Comparison of ENCODE assay signal across 20 cellular contexts in the genomic region with DNA sequence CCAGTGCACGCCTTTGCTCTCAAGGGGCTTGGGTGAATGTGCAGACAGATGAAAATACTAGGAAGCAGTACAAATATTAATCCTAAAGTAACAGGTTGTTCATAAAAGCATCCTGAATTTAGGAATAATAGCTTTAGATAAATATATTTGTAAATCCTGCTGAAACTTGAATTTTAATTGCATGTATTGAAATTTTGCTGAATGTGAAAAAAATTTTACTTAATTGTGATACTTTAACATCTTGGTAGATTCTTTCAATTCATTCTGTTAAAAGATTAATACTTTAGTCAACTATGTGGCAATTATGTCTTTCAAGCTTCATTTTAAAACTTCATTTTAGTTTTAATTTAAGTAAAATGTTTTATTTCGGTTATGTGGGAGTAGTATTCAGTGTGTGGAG. TPM values are rescaled to one million over a fixed set of nuclear protein-coding genes. Genes with fewer than 3 reads are reported as not detected.
A peak's percentile ranks its signal among the peaks of the same experiment; 100 is the strongest.
DNase-seq lines count a peak whose midpoint lies in the region; ATAC-seq, FAIRE-seq and TF ChIP-seq lines count a peak whose summit lies in the region.
"Had no signal": no experiment of that assay in that cellular context is flagged by ENCODE, and none has a peak within 500 bp of the region (broad histone marks: within the 10 kb centered on the region; RNA-seq: fewer than 3 reads in every experiment).

No MANE protein-coding gene starts in this region.

- H3K9ac ChIP-seq in HepG2 (ENCODE audit: insufficient read depth, low read depth, low read length), result no peak overlapping the region
- H3K9ac ChIP-seq in Karpas-422 (ENCODE audit: low read length), result no peak overlapping the region
- no peak overlapping the region for H3K9ac ChIP-seq in K562 (ENCODE audit: insufficient read depth in 1 of 2, low read depth in 2 of 2, low read length in 2 of 2)
- H3K9ac ChIP-seq: GM23248 had no signal

- POLR2A ChIA-PET in HepG2 (lab: Yijun Ruan, JAX) (no interaction called here), K562 (lab: Yijun Ruan, JAX) (no interaction called here), HEK293T (lab: Yijun Ruan, JAX) (no interaction called here)

- CTCF ChIA-PET in HepG2 (lab: Yijun Ruan, JAX; ENCODE audit: low intra/inter-chr PET ratio, low total read pairs) (no interaction called here), K562 (lab: Yijun Ruan, JAX; ENCODE audit: low intra/inter-chr PET ratio) (no interaction called here), HEK293T (lab: Yijun Ruan, JAX) (no interaction called here)

- H3K4me1 ChIP-seq in HepG2 (ENCODE audit: insufficient read depth, low read length) (peaks cover 13% of the 10 kb centered on the region), right lobe of liver (peaks cover 0 to 6% (median 2%) of the 10 kb centered on the region in 4 donors), Karpas-422 (ENCODE audit: low read length) (peaks cover 67% of the 10 kb centered on the region), K562 (replicated peaks in 1 of 2; ENCODE audit: control insufficient read depth in 2 of 2, insufficient read depth in 2 of 2, low read length in 2 of 2) (peaks cover 6 to 30% of the 10 kb centered on the region in 2 experiments)

- no peaks in the 10 kb centered on the region for H3K9me1 ChIP-seq in K562 (ENCODE audit: control insufficient read depth, insufficient read depth, low read length)

- BruUV-seq in HepG2 (replicated peaks; lab: Mats Ljungman, UMichigan), result no TSS peak
- no TSS peak for BruUV-seq in K562 (replicated peaks; lab: Mats Ljungman, UMichigan)

- TF ChIP-seq POLR2A in HepG2 (IDR thresholded peaks at IDR 0.05; ENCODE audit: insufficient read depth in 1 of 2, low read depth in 2 of 2, low read length in 2 of 2) (no peak), right lobe of liver (IDR thresholded peaks at IDR 0.05) (no peak), K562 (conservative IDR thresholded peaks at IDR 0.05) (no peak)

- no peaks in the 10 kb centered on the region for H3K9me2 ChIP-seq in Karpas-422 (replicated peaks; ENCODE audit: insufficient read depth, low read length)

- H3K27ac ChIP-seq in HepG2 (ENCODE audit: extremely low read length, insufficient read depth, low read length) (no peak overlapping the region), right lobe of liver (no peak overlapping the region), Karpas-422 (ENCODE audit: low read length) (peak overlapping the region; percentile 82), K562 (ENCODE audit: extremely low read depth, low read depth, low read length) (no peak overlapping the region), dorsolateral prefrontal cortex (no peak overlapping the region)
- H3K27ac ChIP-seq: 22Rv1, GM23248 had no signal

- intact Hi-C loops in HepG2 (cut with micrococcal nuclease; ENCODE audit: unreplicated experiment), result no loop called here
- intact Hi-C loops in right lobe of liver (cut with DNase I), result no loop called here
- intact Hi-C loops in K562 (cut with micrococcal nuclease), result loop anchor here (5.0 kb wide), 1 partner anchor 264 kb away; a partner anchor contains a TSS
- intact Hi-C loops in dorsolateral prefrontal cortex (cut with DNase I), result loop anchor here in 1 of 2 donors (10.0 kb wide), 1 partner anchor 252 kb away; a partner anchor contains a TSS

- 98% methylated on average over 2 of the region's 2 CpGs for WGBS in HepG2 (ENCODE audit: low lambda C conversion rate)
- WGBS in right lobe of liver (ENCODE audit: insufficient coverage, low coverage, low lambda C conversion rate, missing lambda C conversion rate), result 100% methylated on average over 2 of the region's 2 CpGs
- no CpG with 5 or more reads among the region's 2 CpGs for WGBS in K562 (ENCODE audit: insufficient coverage, low coverage, missing lambda C conversion rate)

- no peak for TF ChIP-seq RAD21 in HepG2 (CRISPR knock-in tag; IDR thresholded peaks at IDR 0.05)
- no peak for TF ChIP-seq RAD21 in K562 (CRISPR knock-in tag; conservative IDR thresholded peaks at IDR 0.05 in 1 of 2, IDR thresholded peaks at IDR 0.05 in 1 of 2)

- H4K20me1 ChIP-seq in HepG2 (ENCODE audit: insufficient read depth, low read length), result no peaks in the 10 kb centered on the region
- no peaks in the 10 kb centered on the region for H4K20me1 ChIP-seq in Karpas-422 (ENCODE audit: insufficient read depth, low read depth, low read length)
- no peaks in the 10 kb centered on the region for H4K20me1 ChIP-seq in K562 (replicated peaks; ENCODE audit: control insufficient read depth, insufficient read depth, low read length)

- H2AFZ ChIP-seq in HepG2 (ENCODE audit: low read length), result no peak overlapping the region
- no peak overlapping the region for H2AFZ ChIP-seq in Karpas-422 (ENCODE audit: low read length)
- H2AFZ ChIP-seq in K562 (ENCODE audit: low read depth, low read length), result no peak overlapping the region
- H2AFZ ChIP-seq: GM23248 had no signal

- H3K4me3 ChIP-seq in HepG2 (replicated peaks in 1 of 3; ENCODE audit: insufficient read depth in 1 of 3, low read depth in 2 of 3, low read length in 3 of 3) (no peak overlapping the region), right lobe of liver (no peak overlapping the region), Karpas-422 (ENCODE audit: low read length) (no peak overlapping the region), K562 (no peak overlapping the region), dorsolateral prefrontal cortex (no peak overlapping the region)
- H3K4me3 ChIP-seq: GM23248 had no signal

- no peak for TF ChIP-seq CTCF in HepG2 (CRISPR knock-in tag; IDR thresholded peaks at IDR 0.05)
- TF ChIP-seq CTCF in right lobe of liver (IDR thresholded peaks at IDR 0.05), result no peak
- no peak for TF ChIP-seq CTCF in K562 (IDR thresholded peaks at IDR 0.05 in 2 of 3, conservative IDR thresholded peaks at IDR 0.05 in 1 of 3; ENCODE audit: insufficient read depth in 2 of 3, low read depth in 1 of 3, low read length in 3 of 3)
- no peak for TF ChIP-seq CTCF in dorsolateral prefrontal cortex (IDR thresholded peaks at IDR 0.05 in 54 of 56, conservative IDR thresholded peaks at IDR 0.05 in 2 of 56; ENCODE audit: low read depth in 1 of 56, partially characterized antibody in 56 of 56)

- ATAC-seq in HepG2, result no peak
- no peak for ATAC-seq in right lobe of liver
- ATAC-seq in K562, result no peak
- no peak for ATAC-seq in GM21529 (IDR thresholded peaks at IDR 0.05; ENCODE audit: unreplicated experiment)

- in situ Hi-C loops in HepG2 (cut with HindIII; ENCODE audit: extremely low pct_ligation_motif_present, low pct_unique_long_range_greater_than_20kb) (no loop called here), K562 (cut with MboI) (no loop called here)

- FAIRE-seq in HepG2 (lab: Jason Lieb, UNC), result no peak
- FAIRE-seq in K562 (lab: Jason Lieb, UNC), result no peak
- FAIRE-seq: GM12892, H1 had no signal

- H3K79me2 ChIP-seq in HepG2 (ENCODE audit: insufficient read depth, low read length) (peaks cover 3% of the 10 kb centered on the region), Karpas-422 (ENCODE audit: low read length) (peaks cover 98% of the 10 kb centered on the region), K562 (ENCODE audit: control insufficient read depth, insufficient read depth, low read length) (peaks cover 53% of the 10 kb centered on the region)

- H3K36me3 ChIP-seq in HepG2 (replicated peaks in 1 of 2; ENCODE audit: control insufficient read depth in 1 of 2, insufficient read depth in 2 of 2, low read length in 2 of 2) (peaks cover 0 to 21% of the 10 kb centered on the region in 2 experiments; a peak in 3 of 5 replicates), right lobe of liver (peaks cover 0 to 8% (median 0%) of the 10 kb centered on the region in 4 donors), Karpas-422 (ENCODE audit: insufficient read depth, low read length) (peaks cover 89% of the 10 kb centered on the region), K562 (ENCODE audit: control insufficient read depth, insufficient read depth, low read length) (peaks cover 68% of the 10 kb centered on the region; the same call in 2 of the 3 replicates)

- no peak overlapping the region for H3K4me2 ChIP-seq in HepG2 (ENCODE audit: low read depth, low read length)
- peak overlapping the region; percentile 33 for H3K4me2 ChIP-seq in Karpas-422 (ENCODE audit: low read depth, low read length, poor library complexity, severe bottlenecking)
- H3K4me2 ChIP-seq in K562 (ENCODE audit: insufficient read depth, low read length), result no peak overlapping the region

- H3K9me3 ChIP-seq in HepG2 (ENCODE audit: low read length), result no peaks in the 10 kb centered on the region
- H3K9me3 ChIP-seq in right lobe of liver, result no peaks in the 10 kb centered on the region
- no peaks in the 10 kb centered on the region for H3K9me3 ChIP-seq in Karpas-422 (ENCODE audit: low read length)
- H3K9me3 ChIP-seq in K562 (replicated peaks; ENCODE audit: control insufficient read depth, insufficient read depth, low read depth, low read length), result no peaks in the 10 kb centered on the region

- DNase-seq in HepG2 (ENCODE audit: low spot score) (no peak), right lobe of liver (no peak), Karpas-422 (no peak), K562 (ENCODE audit: extremely low read depth in 1 of 4, low spot score in 3 of 4) (no peak), HEK293T (ENCODE audit: extremely low spot score) (no peak), dorsolateral prefrontal cortex (no peak), amniotic stem cell (lab: John Stamatoyannopoulos, UW) (no peak)
- DNase-seq: C1 segment of cervical spinal cord; Calu3; CD4-positive, alpha-beta memory T cell; COR-L47; DMS53; DMS79 treated with DMSO at 0.1 percent for 48 hours; GM23248; H7; HCEC 1CT had no signal

- no peaks in the 10 kb centered on the region for H3K27me3 ChIP-seq in HepG2 (ENCODE audit: control insufficient read depth in 1 of 2, insufficient read depth in 2 of 2, low read length in 2 of 2)
- no peaks in the 10 kb centered on the region for H3K27me3 ChIP-seq in right lobe of liver
- no peaks in the 10 kb centered on the region for H3K27me3 ChIP-seq in Karpas-422 (ENCODE audit: low read length)
- H3K27me3 ChIP-seq in K562 (ENCODE audit: control insufficient read depth in 2 of 2, insufficient read depth in 2 of 2, low read length in 2 of 2), result no peaks in the 10 kb centered on the region
- no peaks in the 10 kb centered on the region for H3K27me3 ChIP-seq in dorsolateral prefrontal cortex

- no peak for TF ChIP-seq EP300 in HepG2 (IDR thresholded peaks at IDR 0.05; ENCODE audit: low read depth in 2 of 2, low read length in 2 of 2)
- TF ChIP-seq EP300 in HepG2 (CRISPR knock-in tag; IDR thresholded peaks at IDR 0.05; ENCODE audit: borderline replicate concordance), result no peak
- no peak for TF ChIP-seq EP300 in K562 (IDR thresholded peaks at IDR 0.05; ENCODE audit: low read length)

RNA-seq across cellular contexts. Expression of a gene that starts 5.5 kb away (rescaled TPM):
- 12.4 and 22.1 TPM in 2 replicates for total RNA-seq in HepG2 (2016; rRNA removed; fragmentation: Illumina TruSeq; extraction: Trizol)
- 9.6 and 11.5 TPM in 2 replicates for total RNA-seq in HepG2 (2016; cell fraction: cytosol; rRNA removed; fragmentation: Illumina TruSeq; extraction: Trizol; ENCODE audit: low read depth)
- 13.5 and 21.9 TPM in 2 replicates for total RNA-seq in HepG2 (2016; cell fraction: insoluble cytoplasmic fraction; rRNA removed; fragmentation: Illumina TruSeq; extraction: Trizol)
- total RNA-seq in HepG2 (2016; cell fraction: membrane; rRNA removed; fragmentation: Illumina TruSeq; extraction: Trizol), result 11.4 and 11.5 TPM in 2 replicates
- total RNA-seq in HepG2 (2016; cell fraction: nucleus; rRNA removed; fragmentation: Illumina TruSeq; extraction: Trizol), result 65.0 and 69.3 TPM in 2 replicates
- 5.6 and 6.9 TPM in 2 replicates for polyA plus RNA-seq in HepG2 (2011; rRNA removed)
- 4.1 and 4.9 TPM in 2 replicates for polyA plus RNA-seq in HepG2 (2011; cell fraction: cytosol; rRNA removed)
- 5.6 and 7.7 TPM in 2 replicates for polyA plus RNA-seq in HepG2 (2011; cell fraction: nucleus; rRNA removed)
- polyA plus RNA-seq in HepG2 (2012), result 6.5 and 6.8 TPM in 2 replicates
- 4.5 and 7.6 TPM in 2 replicates for polyA plus RNA-seq in HepG2 (2016; cell fraction: cytosol; fragmentation: Illumina TruSeq; extraction: Trizol; ENCODE audit: low read depth)
- polyA plus RNA-seq in HepG2 (2016; cell fraction: insoluble cytoplasmic fraction; fragmentation: Illumina TruSeq; extraction: Trizol; ENCODE audit: low read depth), result 14.9 and 15.7 TPM in 2 replicates
- 9.2 and 10.6 TPM in 2 replicates for polyA plus RNA-seq in HepG2 (2016; cell fraction: membrane; fragmentation: Illumina TruSeq; extraction: Trizol; ENCODE audit: low read depth)
- polyA plus RNA-seq in HepG2 (2016; cell fraction: nucleus; fragmentation: Illumina TruSeq; extraction: Trizol; ENCODE audit: insufficient read depth, low read depth), result 29.4 and 31.5 TPM in 2 replicates
- polyA minus RNA-seq in HepG2 (2011; rRNA and poly(A)+ RNA removed; ENCODE audit: low replicate concordance), result 13.5 and 16.6 TPM in 2 replicates
- polyA minus RNA-seq in HepG2 (2011; cell fraction: cytosol; rRNA and poly(A)+ RNA removed), result 2.1 and 4.6 TPM in 2 replicates
- polyA minus RNA-seq in HepG2 (2011; cell fraction: nucleus; rRNA and poly(A)+ RNA removed), result 34.6 and 50.2 TPM in 2 replicates
- total RNA-seq in right lobe of liver, result 1 to 10 TPM; 3.5 to 6.8 (median 5.9) TPM
- total RNA-seq in Karpas-422 (2014; rRNA removed; shearing (Covaris generic); ENCODE audit: low replicate concordance), result 96.8 and 141 TPM in 2 replicates
- 27.6 and 96.5 TPM in 2 replicates for total RNA-seq in K562 (2011; cell fraction: chromatin; rRNA removed; ENCODE audit: low replicate concordance)
- 12.3 and 18.2 TPM in 2 replicates for total RNA-seq in K562 (2011; cell fraction: nucleolus; rRNA removed)
- total RNA-seq in K562 (2011; cell fraction: nucleoplasm; rRNA removed), result 43.3 and 56.6 TPM in 2 replicates
- 10.0 and 16.5 TPM in 2 replicates for total RNA-seq in K562 (2014; rRNA removed)
- 19.6 and 23.7 TPM in 2 replicates for total RNA-seq in K562 (2014; rRNA removed; fragmentation: Illumina TruSeq; extraction: Trizol)
- total RNA-seq in K562 (2015; rRNA removed; fragmentation: Illumina TruSeq; extraction: Trizol), result 35.3 and 40.3 TPM in 2 replicates
- 9.8 and 14.6 TPM in 2 replicates for total RNA-seq in K562 (2021)
- polyA plus RNA-seq in K562 (2011; rRNA removed), result 15.7 and 17.6 TPM in 2 replicates
- 4.2 and 11.4 TPM in 2 replicates for polyA plus RNA-seq in K562 (2011; cell fraction: cytosol; rRNA removed)
- 11.3 and 24.9 TPM in 2 replicates for polyA plus RNA-seq in K562 (2011; cell fraction: nucleus; rRNA removed)
- polyA plus RNA-seq in K562 (2012), result 23.7 and 25.9 TPM in 2 replicates
- 12.5 and 16.1 TPM in 2 replicates for polyA plus RNA-seq in K562 (2014; fragmentation: Illumina TruSeq; extraction: Trizol)
- 10 to 100 TPM; 34.6 to 38.7 TPM for polyA plus RNA-seq in K562 (2014; fragmentation: Nextera tagmentation; extraction: Ambion mirVana)
- polyA plus RNA-seq in K562 (2014; rRNA removed), result 12.7 and 13.2 TPM in 2 replicates
- polyA minus RNA-seq in K562 (2011; rRNA and poly(A)+ RNA removed), result 23.5 and 30.1 TPM in 2 replicates
- polyA minus RNA-seq in K562 (2011; cell fraction: cytosol; rRNA and poly(A)+ RNA removed), result 7.0 and 9.6 TPM in 2 replicates
- polyA minus RNA-seq in K562 (2011; cell fraction: nucleus; rRNA and poly(A)+ RNA removed), result 21.9 and 46.2 TPM in 2 replicates
- total RNA-seq in dorsolateral prefrontal cortex, result 10 to 100 TPM; 28.6 to 67.0 (median 46.5) TPM

RNA-seq across cellular contexts. Expression of a gene that starts 5.6 kb away (rescaled TPM):
- total RNA-seq in HepG2 (2016; rRNA removed; fragmentation: Illumina TruSeq; extraction: Trizol), result 16.0 and 26.0 TPM in 2 replicates
- 1.3 and 3.1 TPM in 2 replicates for total RNA-seq in HepG2 (2016; cell fraction: cytosol; rRNA removed; fragmentation: Illumina TruSeq; extraction: Trizol; ENCODE audit: low read depth)
- 15.0 and 24.2 TPM in 2 replicates for total RNA-seq in HepG2 (2016; cell fraction: insoluble cytoplasmic fraction; rRNA removed; fragmentation: Illumina TruSeq; extraction: Trizol)
- 6.7 and 7.3 TPM in 2 replicates for total RNA-seq in HepG2 (2016; cell fraction: membrane; rRNA removed; fragmentation: Illumina TruSeq; extraction: Trizol)
- total RNA-seq in HepG2 (2016; cell fraction: nucleus; rRNA removed; fragmentation: Illumina TruSeq; extraction: Trizol), result 13.9 and 16.9 TPM in 2 replicates
- polyA plus RNA-seq in HepG2 (2011; rRNA removed), result 3.1 and 3.6 TPM in 2 replicates
- polyA plus RNA-seq in HepG2 (2011; cell fraction: cytosol; rRNA removed), result 1.1 and 2.0 TPM in 2 replicates
- polyA plus RNA-seq in HepG2 (2011; cell fraction: nucleus; rRNA removed), result 1.5 and 2.7 TPM in 2 replicates
- polyA plus RNA-seq in HepG2 (2012), result 4.0 and 8.5 TPM in 2 replicates
- polyA plus RNA-seq in HepG2 (2016; cell fraction: cytosol; fragmentation: Illumina TruSeq; extraction: Trizol; ENCODE audit: low read depth), result 0.78 and 0.84 TPM in 2 replicates
- polyA plus RNA-seq in HepG2 (2016; cell fraction: insoluble cytoplasmic fraction; fragmentation: Illumina TruSeq; extraction: Trizol; ENCODE audit: low read depth), result 16.4 and 17.2 TPM in 2 replicates
- 1.7 and 2.0 TPM in 2 replicates for polyA plus RNA-seq in HepG2 (2016; cell fraction: membrane; fragmentation: Illumina TruSeq; extraction: Trizol; ENCODE audit: low read depth)
- polyA plus RNA-seq in HepG2 (2016; cell fraction: nucleus; fragmentation: Illumina TruSeq; extraction: Trizol; ENCODE audit: insufficient read depth, low read depth), result 12.2 and 12.8 TPM in 2 replicates
- 1.0 and 4.4 TPM in 2 replicates for polyA minus RNA-seq in HepG2 (2011; rRNA and poly(A)+ RNA removed; ENCODE audit: low replicate concordance)
- polyA minus RNA-seq in HepG2 (2011; cell fraction: cytosol; rRNA and poly(A)+ RNA removed), result 1.4 and 4.2 TPM in 2 replicates
- polyA minus RNA-seq in HepG2 (2011; cell fraction: nucleus; rRNA and poly(A)+ RNA removed), result 5.6 and 10.4 TPM in 2 replicates
- total RNA-seq in right lobe of liver, result 1 to 10 TPM; 4.3 to 7.6 (median 5.5) TPM
- 30.5 and 31.3 TPM in 2 replicates for total RNA-seq in Karpas-422 (2014; rRNA removed; shearing (Covaris generic); ENCODE audit: low replicate concordance)
- total RNA-seq in K562 (2011; cell fraction: chromatin; rRNA removed; ENCODE audit: low replicate concordance), result 2.5 and 13.8 TPM in 2 replicates
- 2.1 and 4.8 TPM in 2 replicates for total RNA-seq in K562 (2011; cell fraction: nucleolus; rRNA removed)
- 5.3 and 7.5 TPM in 2 replicates for total RNA-seq in K562 (2011; cell fraction: nucleoplasm; rRNA removed)
- 9.4 and 10.0 TPM in 2 replicates for total RNA-seq in K562 (2014; rRNA removed)
- total RNA-seq in K562 (2014; rRNA removed; fragmentation: Illumina TruSeq; extraction: Trizol), result 18.7 and 22.4 TPM in 2 replicates
- total RNA-seq in K562 (2015; rRNA removed; fragmentation: Illumina TruSeq; extraction: Trizol), result 13.5 and 13.8 TPM in 2 replicates
- 15.1 and 18.4 TPM in 2 replicates for total RNA-seq in K562 (2021)
- 10.2 and 11.7 TPM in 2 replicates for polyA plus RNA-seq in K562 (2011; rRNA removed)
- polyA plus RNA-seq in K562 (2011; cell fraction: cytosol; rRNA removed), result 2.3 and 4.0 TPM in 2 replicates
- polyA plus RNA-seq in K562 (2011; cell fraction: nucleus; rRNA removed), result 7.0 and 9.5 TPM in 2 replicates
- polyA plus RNA-seq in K562 (2012), result 8.8 and 10.6 TPM in 2 replicates
- polyA plus RNA-seq in K562 (2014; fragmentation: Illumina TruSeq; extraction: Trizol), result 13.7 and 17.7 TPM in 2 replicates
- 10 to 100 TPM; 17.3 to 20.0 TPM for polyA plus RNA-seq in K562 (2014; fragmentation: Nextera tagmentation; extraction: Ambion mirVana)
- 8.4 and 16.4 TPM in 2 replicates for polyA plus RNA-seq in K562 (2014; rRNA removed)
- polyA minus RNA-seq in K562 (2011; rRNA and poly(A)+ RNA removed), result 14.3 and 16.0 TPM in 2 replicates
- polyA minus RNA-seq in K562 (2011; cell fraction: cytosol; rRNA and poly(A)+ RNA removed), result 5.7 and 7.3 TPM in 2 replicates
- 8.9 and 24.4 TPM in 2 replicates for polyA minus RNA-seq in K562 (2011; cell fraction: nucleus; rRNA and poly(A)+ RNA removed)
- total RNA-seq in dorsolateral prefrontal cortex, result 10 to 100 TPM in 106 of 120 experiments, 1 to 10 TPM in 14; 6.8 to 21.8 (median 12.5) TPM
